ENCODE assay signal across 10 cellular contexts in genomic region chr12:114812858-114813761, GRCh38.
DNase-seq lines count a peak whose midpoint lies in the region; ATAC-seq and TF ChIP-seq lines count a peak whose summit lies in the region.
"Had no signal": no experiment of that assay in that cellular context is flagged by ENCODE, and none has a peak within 500 bp of the region (broad histone marks: within the 10 kb centered on the region; RNA-seq: fewer than 3 reads in every experiment).

No MANE protein-coding gene starts in this region.

- TF ChIP-seq EP300 in gastroesophageal sphincter (IDR thresholded peaks at IDR 0.05): no peak

- H2AFZ ChIP-seq in neuronal stem cell (ENCODE audit: low read length): no peak overlapping the region

- H3K14ac ChIP-seq in neuronal stem cell (ENCODE audit: low read length): no peak overlapping the region

- no peaks in the 10 kb centered on the region for H3K79me1 ChIP-seq in neuronal stem cell (ENCODE audit: low read depth, low read length)

- H4K8ac ChIP-seq in neuronal stem cell (ENCODE audit: low read depth, low read length): no peak overlapping the region

- no peak overlapping the region for H2AK5ac ChIP-seq in neuronal stem cell (ENCODE audit: low read depth, low read length)

- WGBS in neuronal stem cell (ENCODE audit: extremely low coverage in 2 of 2, insufficient read length in 2 of 2, insufficient replicate concordance in 1 of 2), 2 donors: no CpG with 5 or more reads among the region's 19 CpGs
- 47 to 52% methylated on average over 16 to 19 of the region's 19 CpGs for WGBS in gastroesophageal sphincter (ENCODE audit: low coverage in 1 of 2), 2 donors

- H2BK12ac ChIP-seq in neuronal stem cell (ENCODE audit: low read length): no peak overlapping the region

- intact Hi-C loops in dorsolateral prefrontal cortex (cut with DNase I): no loop called here
- intact Hi-C loops in CD4-positive, alpha-beta memory T cell (cut with micrococcal nuclease): no loop called here

- H3K9me3 Mint-ChIP-seq in CD4-positive, alpha-beta memory T cell: peaks cover 0 to 16% (median under 1%) of the 10 kb centered on the region in 8 donors

- peak overlapping the region in 1 of 7 donors; percentile 64 for H3K27ac Mint-ChIP-seq in CD4-positive, alpha-beta memory T cell

- no peaks in the 10 kb centered on the region for H3K36me3 ChIP-seq in neuronal stem cell (replicated peaks in 1 of 2; ENCODE audit: control insufficient read depth in 2 of 2, insufficient read depth in 2 of 2, low read length in 2 of 2)
- no peaks in the 10 kb centered on the region for H3K36me3 ChIP-seq in CD4-positive, alpha-beta memory T cell (ENCODE audit: insufficient read depth, low read length)
- H3K36me3 ChIP-seq in Peyer's patch: no peaks in the 10 kb centered on the region
- H3K36me3 ChIP-seq in gastroesophageal sphincter: no peaks in the 10 kb centered on the region

- H3K4ac ChIP-seq in neuronal stem cell (ENCODE audit: low read length): no peak overlapping the region

- DNase-seq in Daoy (ENCODE audit: low read depth) (peak; percentile 30), NCI-H526 (lab: John Stamatoyannopoulos, UW) (peak; percentile 87 to 89), dorsolateral prefrontal cortex (no peak), neuronal stem cell (ENCODE audit: low spot score) (peak; percentile 59), Peyer's patch (no peak)
- DNase-seq in CD4-positive, alpha-beta memory T cell: no peak
- DNase-seq: activated naive CD4-positive, alpha-beta T cell treated with Interleukin-2 at 50 U/mL for 16 hours; T-helper 2 cell had no signal

- H3K9ac ChIP-seq in neuronal stem cell (ENCODE audit: low read depth, low read length, poor library complexity): no peak overlapping the region

- ATAC-seq in HG03520 (IDR thresholded peaks at IDR 0.05; ENCODE audit: unreplicated experiment): no peak
- ATAC-seq in gastroesophageal sphincter: no peak

- H3K27me3 ChIP-seq in dorsolateral prefrontal cortex: peaks cover 0 to 9% (median 0%) of the 10 kb centered on the region in 45 donors
- peaks cover 0 to 10% (median 8%) of the 10 kb centered on the region in 3 experiments for H3K27me3 ChIP-seq in neuronal stem cell (ENCODE audit: control insufficient read depth in 3 of 3, insufficient read depth in 3 of 3, low read depth in 1 of 3, low read length in 3 of 3)
- H3K27me3 ChIP-seq in CD4-positive, alpha-beta memory T cell (ENCODE audit: insufficient read depth, low read length): no peaks in the 10 kb centered on the region
- H3K27me3 ChIP-seq in Peyer's patch: no peaks in the 10 kb centered on the region
- peaks cover 8% of the 10 kb centered on the region for H3K27me3 ChIP-seq in gastroesophageal sphincter

- POLR2A ChIA-PET in CD4-positive, alpha-beta memory T cell (lab: Charles Lee; ENCODE audit: partially characterized antibody): no interaction called here

- no peak overlapping the region for H3K23ac ChIP-seq in neuronal stem cell (ENCODE audit: low read depth, low read length, poor library complexity)

- H3K4me1 ChIP-seq in neuronal stem cell (ENCODE audit: control insufficient read depth in 2 of 2, insufficient read depth in 1 of 2, low read depth in 1 of 2, low read length in 2 of 2) (peaks cover 0 to 7% of the 10 kb centered on the region in 2 donors), Peyer's patch (peaks cover 0 to 5% (median 0%) of the 10 kb centered on the region in 4 donors), gastroesophageal sphincter (no peaks in the 10 kb centered on the region)
- no peaks in the 10 kb centered on the region for H3K4me1 ChIP-seq in CD4-positive, alpha-beta memory T cell (ENCODE audit: insufficient read depth, low read length)

- H3K18ac ChIP-seq in neuronal stem cell (ENCODE audit: low read length): no peak overlapping the region

- H3K36me3 Mint-ChIP-seq in CD4-positive, alpha-beta memory T cell: no peaks in the 10 kb centered on the region

- peak overlapping the region in 47 of 59 donors; percentile 2 to 57 (median 33) for H3K4me3 ChIP-seq in dorsolateral prefrontal cortex
- no peak overlapping the region for H3K4me3 ChIP-seq in neuronal stem cell (ENCODE audit: low read length in 2 of 2)
- no peak overlapping the region for H3K4me3 ChIP-seq in CD4-positive, alpha-beta memory T cell (ENCODE audit: low read length in 2 of 2)
- peak overlapping the region in 1 of 4 donors; percentile 14 for H3K4me3 ChIP-seq in Peyer's patch
- no peak overlapping the region for H3K4me3 ChIP-seq in gastroesophageal sphincter

- H3K4me2 ChIP-seq in neuronal stem cell (ENCODE audit: insufficient read depth, low read length, poor library complexity, severe bottlenecking): no peak overlapping the region

- TF ChIP-seq POLR2A in Peyer's patch (IDR thresholded peaks at IDR 0.05): no peak
- TF ChIP-seq POLR2A in gastroesophageal sphincter (IDR thresholded peaks at IDR 0.05): no peak

- H2BK5ac ChIP-seq in neuronal stem cell (ENCODE audit: low read length): no peak overlapping the region

- H3K4me3 Mint-ChIP-seq in CD4-positive, alpha-beta memory T cell: peak overlapping the region in 3 of 8 donors; percentile 13 to 40 (median 20)

- no peak overlapping the region for H2BK15ac ChIP-seq in neuronal stem cell (ENCODE audit: low read length)

- peaks cover 0 to under 1% of the 10 kb centered on the region in 2 donors for H3K27me3 Mint-ChIP-seq in CD4-positive, alpha-beta memory T cell

- H3K9me3 ChIP-seq in neuronal stem cell (replicated peaks in 1 of 2; ENCODE audit: control insufficient read depth in 2 of 2, insufficient read depth in 1 of 2, low read depth in 1 of 2, low read length in 2 of 2): no peaks in the 10 kb centered on the region
- H3K9me3 ChIP-seq in CD4-positive, alpha-beta memory T cell (ENCODE audit: control insufficient read depth in 1 of 2, low read length in 2 of 2): no peaks in the 10 kb centered on the region
- H3K9me3 ChIP-seq in Peyer's patch: no peaks in the 10 kb centered on the region
- H3K9me3 ChIP-seq in gastroesophageal sphincter: no peaks in the 10 kb centered on the region

- peaks cover 0 to 12% (median 6%) of the 10 kb centered on the region in 4 donors for H3K4me1 Mint-ChIP-seq in CD4-positive, alpha-beta memory T cell

- H2BK120ac ChIP-seq in neuronal stem cell (ENCODE audit: low read depth, low read length): no peak overlapping the region

- no peak overlapping the region for H4K91ac ChIP-seq in neuronal stem cell (ENCODE audit: low read depth, low read length, poor library complexity)

- H3K27ac ChIP-seq in dorsolateral prefrontal cortex (peak overlapping the region in 28 of 59 donors; percentile 4 to 72 (median 37)), neuronal stem cell (replicated peaks; ENCODE audit: low read length) (no peak overlapping the region), Peyer's patch (peak overlapping the region in 2 of 4 donors; percentile 31 to 66), gastroesophageal sphincter (no peak overlapping the region)
- no peak overlapping the region for H3K27ac ChIP-seq in CD4-positive, alpha-beta memory T cell (ENCODE audit: low read depth, low read length)

- TF ChIP-seq CTCF in dorsolateral prefrontal cortex (IDR thresholded peaks at IDR 0.05 in 54 of 56, conservative IDR thresholded peaks at IDR 0.05 in 2 of 56; ENCODE audit: low read depth in 1 of 56, partially characterized antibody in 56 of 56): no peak
- no peak for TF ChIP-seq CTCF in Peyer's patch (IDR thresholded peaks at IDR 0.05)
- no peak for TF ChIP-seq CTCF in gastroesophageal sphincter (IDR thresholded peaks at IDR 0.05)

- CTCF ChIA-PET in CD4-positive, alpha-beta memory T cell (lab: Charles Lee; ENCODE audit: partially characterized antibody): no interaction called here

Comparison
In these comparisons a context has a peak if more than half of its experiments do, and no peak if none do; other contexts are left out.
1. DNase-seq: peak in Daoy (single experiment), NCI-H526 (2 of 2) and neuronal stem cell (single experiment); none in dorsolateral prefrontal cortex (0 of 10), CD4-positive, alpha-beta memory T cell (0 of 5) and Peyer's patch (0 of 3).
2. H3K4me3 ChIP-seq: peak in dorsolateral prefrontal cortex (47 of 59); none in neuronal stem cell (0 of 2), CD4-positive, alpha-beta memory T cell (0 of 2) and gastroesophageal sphincter (0 of 2).